In the genomic region with DNA sequence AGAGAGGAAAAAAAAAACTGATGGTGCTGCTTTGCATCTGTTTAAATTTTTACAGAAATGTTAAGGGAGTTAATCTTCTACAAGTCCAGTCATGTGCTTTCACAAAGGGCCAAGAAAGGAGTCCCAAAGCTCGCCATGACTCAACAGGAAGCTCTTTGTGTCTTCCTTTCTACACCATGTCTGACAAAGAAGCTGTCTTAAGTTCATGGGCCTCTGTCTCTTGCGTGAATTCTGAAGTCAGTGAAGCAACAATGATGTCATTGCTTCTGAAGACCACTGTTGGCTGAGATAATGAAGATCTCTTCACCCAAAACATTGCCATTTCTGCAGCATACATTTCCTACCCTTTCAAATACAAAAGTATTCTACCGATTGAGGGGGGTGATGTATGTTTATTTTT, we compare ENCODE assay signal across 20 cellular contexts.
DNase-seq lines count a peak whose midpoint lies in the region; ATAC-seq and TF ChIP-seq lines count a peak whose summit lies in the region.
"Had no signal": no experiment of that assay in that cellular context is flagged by ENCODE, and none has a peak within 500 bp of the region (broad histone marks: within the 10 kb centered on the region; RNA-seq: fewer than 3 reads in every experiment).

No MANE protein-coding gene starts in this region.

- no peak for ATAC-seq in GM21447 (IDR thresholded peaks at IDR 0.05; ENCODE audit: unreplicated experiment)
- ATAC-seq: stimulated activated naive CD8-positive, alpha-beta T cell treated with anti-CD3 and anti-CD28 coated beads, Interleukin-15, Interleukin-2, amounts not matched to agents 100 U/mL and 50 U/mL, for 24 hours had no signal

- DNase-seq in EH (ENCODE audit: low read depth) = peak; percentile 28
- peak; percentile 24 for DNase-seq in choroid plexus epithelial cell (ENCODE audit: low read depth)
- DNase-seq in kidney tubule cell (ENCODE audit: low spot score) = peak; percentile 92
- DNase-seq in NCI-H345 treated with DMSO at 0.1 percent for 48 hours (lab: John Stamatoyannopoulos, UW; ENCODE audit: unreplicated experiment) = no peak
- no peak for DNase-seq in spleen
- no peak for DNase-seq in colonic mucosa
- DNase-seq: activated CD4-positive, alpha-beta T cell treated with anti-CD3 and anti-CD28 coated beads, Interleukin-2, amount 50 U/mL, for 1 hour; activated naive CD4-positive, alpha-beta T cell treated with anti-CD3 and anti-CD28 coated beads for 36 hours; activated T-cell treated with anti-CD3 and anti-CD28 coated beads, Interleukin-2, amount 50 U/mL, for 1 hour; DMS53; islet precursor cell; midbrain; NCI-H2029 treated with DMSO at 0.1 percent for 48 hours; NCI-H524; SK-N-SH; stimulated activated naive CD8-positive, alpha-beta T cell treated with anti-CD3 and anti-CD28 coated beads, Interleukin-15, Interleukin-2, amounts not matched to agents 100 U/mL and 50 U/mL, for 24 hours had no signal

- H3K9ac ChIP-seq in HUES6 (ENCODE audit: low read length) = no peak overlapping the region
- H3K9ac ChIP-seq in colonic mucosa (ENCODE audit: low read depth in 2 of 2, low read length in 2 of 2) = no peak overlapping the region
- H3K9ac ChIP-seq: SK-N-SH had no signal

- H3K27ac ChIP-seq in HUES6 (ENCODE audit: low read depth, low read length) = peak overlapping the region; percentile 47; the same call in 1 of the 2 replicates
- peak overlapping the region in 1 of 8 donors; percentile 25 for H3K27ac ChIP-seq in spleen
- no peak overlapping the region for H3K27ac ChIP-seq in colonic mucosa
- H3K27ac ChIP-seq: ascending aorta, esophagus muscularis mucosa had no signal

- H3K4me1 ChIP-seq in HUES6 (ENCODE audit: control insufficient read depth, insufficient read depth, low read length) (peaks cover 5% of the 10 kb centered on the region; the same call in 1 of the 2 replicates), spleen (no peaks in the 10 kb centered on the region), colonic mucosa (no peaks in the 10 kb centered on the region)

- 79 to 87% (median 84%) methylated on average over 3 of the region's 3 CpGs for WGBS in spleen, 5 donors

- H3K36me3 ChIP-seq in HUES6 (ENCODE audit: control insufficient read depth, insufficient read depth, low read length) = no peaks in the 10 kb centered on the region
- no peaks in the 10 kb centered on the region for H3K36me3 ChIP-seq in spleen
- H3K36me3 ChIP-seq in colonic mucosa = no peaks in the 10 kb centered on the region
- H3K36me3 ChIP-seq: ascending aorta, esophagus muscularis mucosa had no signal

- TF ChIP-seq POLR2A in spleen (IDR thresholded peaks at IDR 0.05) = no peak

- H3K4me3 ChIP-seq in HUES6 (ENCODE audit: low read depth, low read length) = no peak overlapping the region
- H3K4me3 ChIP-seq in choroid plexus epithelial cell (ENCODE audit: low read depth, low read length) = no peak overlapping the region
- no peak overlapping the region for H3K4me3 ChIP-seq in spleen
- H3K4me3 ChIP-seq in colonic mucosa = no peak overlapping the region
- H3K4me3 ChIP-seq: ascending aorta, esophagus muscularis mucosa had no signal

- H3K9me3 ChIP-seq in HUES6 (ENCODE audit: control insufficient read depth, insufficient read depth, low read depth, low read length) (no peaks in the 10 kb centered on the region), spleen (no peaks in the 10 kb centered on the region), colonic mucosa (no peaks in the 10 kb centered on the region)
- H3K9me3 ChIP-seq: ascending aorta, esophagus muscularis mucosa, SK-N-SH had no signal

- TF ChIP-seq CTCF in choroid plexus epithelial cell (conservative IDR thresholded peaks at IDR 0.05; ENCODE audit: low read depth, low read length) (no peak), spleen (IDR thresholded peaks at IDR 0.05 in 8 of 11, conservative IDR thresholded peaks at IDR 0.05 in 3 of 11) (no peak), colonic mucosa (IDR thresholded peaks at IDR 0.05) (no peak)

- intact Hi-C loops in spleen (cut with DNase I; ENCODE audit: low total_unique reads) = no loop called here
- intact Hi-C loops in colonic mucosa (cut with DNase I) = no loop called here

- no peaks in the 10 kb centered on the region for H3K27me3 ChIP-seq in HUES6 (ENCODE audit: control insufficient read depth, insufficient read depth, low read length)
- H3K27me3 ChIP-seq in spleen (replicated peaks in 1 of 7) = no peaks in the 10 kb centered on the region
- H3K27me3 ChIP-seq in colonic mucosa = no peaks in the 10 kb centered on the region
- H3K27me3 ChIP-seq: ascending aorta, esophagus muscularis mucosa had no signal

Comparison
In these comparisons a context has a peak if more than half of its experiments do, and no peak if none do; other contexts are left out.
1. DNase-seq: peak in EH (single experiment), choroid plexus epithelial cell (single experiment) and kidney tubule cell (single experiment); none in NCI-H345 treated with DMSO at 0.1 percent for 48 hours (single experiment), spleen (single experiment) and colonic mucosa (single experiment).